ENCODE assay signal across 28 cellular contexts in genomic region chr18:75305984-75306383, GRCh38.
"Had no signal": no experiment of that assay in that cellular context is flagged by ENCODE, and none has a peak within 500 bp of the region (broad histone marks: within the 10 kb centered on the region; RNA-seq: fewer than 3 reads in every experiment).

No MANE protein-coding gene starts in this region.

- H3K36me3 ChIP-seq: neutrophil, pancreas, prostate gland, spleen, suprapubic skin, tibial artery, transverse colon, upper lobe of right lung, uterus had no signal

- ATAC-seq: naive thymus-derived CD8-positive, alpha-beta T cell; natural killer cell treated with Interleukin-12 subunit alpha and Interleukin-12 subunit beta and Interleukin-15 and Interleukin-18, amount 100 ng/mL, for 72 hours; pancreas; right cardiac atrium; sciatic nerve; stimulated activated memory B cell treated with anti-CD40 and anti-IgM and Interleukin-4, amounts not matched to agents 10 μg/mL and 1 μg/mL and 100 μg/mL, for 72 hours; stimulated activated naive CD8-positive, alpha-beta T cell treated with anti-CD3 and anti-CD28 coated beads, Interleukin-15, amount 100 ng/mL, for 72 hours; stimulated activated naive CD8-positive, alpha-beta T cell treated with anti-CD3 and anti-CD28 coated beads, Interleukin-15, Interleukin-2, amounts not matched to agents 100 U/mL and 50 U/mL, for 24 hours; upper lobe of right lung had no signal

- H3K4me2 ChIP-seq: smooth muscle cell had no signal

- H3K4me1 ChIP-seq: pancreas, prostate gland, spleen, suprapubic skin, testis, tibial artery, transverse colon, upper lobe of right lung, uterus had no signal

- H3K27ac ChIP-seq: neutrophil, pancreas, prostate gland, skin epidermis, spleen, suprapubic skin, testis, tibial artery, transverse colon, upper lobe of right lung, uterus had no signal

- FAIRE-seq: pancreas had no signal

- H3K4me3 ChIP-seq: pancreas, prostate gland, skin epidermis, smooth muscle cell, spleen, suprapubic skin, testis, tibial artery, transverse colon, upper lobe of right lung, uterus had no signal

- H3K9me3 ChIP-seq: neutrophil, pancreas, prostate gland, suprapubic skin, testis, transverse colon, upper lobe of right lung, uterus had no signal

- DNase-seq: naive thymus-derived CD8-positive, alpha-beta T cell; nephron progenitor cell; nucleus accumbens; pancreas; right cardiac atrium; spleen; stimulated activated CD4-positive, alpha-beta T cell treated with anti-CD3 and anti-CD28 coated beads, Interleukin-12 subunit alpha, Interleukin-12 subunit beta, amount 100 ng/mL, for 4 hours; stimulated activated CD4-positive, alpha-beta T cell treated with anti-CD3 and anti-CD28 coated beads, Interleukin-1b, Interleukin-23, amount 100 ng/mL, for 48 hours; stimulated activated CD4-positive, alpha-beta T cell treated with anti-CD3 and anti-CD28 coated beads, Interleukin-4, amount 100 ng/mL, for 1 hour; stimulated activated CD4-positive, alpha-beta T cell treated with anti-CD3 and anti-CD28 coated beads, Interleukin-4, amount 100 ng/mL, for 4 hours; stimulated activated CD8-positive, alpha-beta memory T cell treated with anti-CD3 and anti-CD28 coated beads, Interleukin-4, amount 100 ng/mL, for 48 hours; stimulated activated naive CD4-positive, alpha-beta T cell; stimulated activated naive CD8-positive, alpha-beta T cell treated with anti-CD3 and anti-CD28 coated beads, Interleukin-15, amount 100 ng/mL, for 72 hours; stimulated activated naive CD8-positive, alpha-beta T cell treated with anti-CD3 and anti-CD28 coated beads, Interleukin-15, Interleukin-2, amounts not matched to agents 100 U/mL and 50 U/mL, for 24 hours; substantia nigra; testis; tibial artery; transverse colon; upper lobe of right lung; uterus had no signal

- H3K27me3 ChIP-seq: neutrophil, pancreas, spleen, suprapubic skin, testis, tibial artery, transverse colon, upper lobe of right lung, uterus had no signal
